Comparison of ENCODE assay signal across 16 cellular contexts in the genomic region with DNA sequence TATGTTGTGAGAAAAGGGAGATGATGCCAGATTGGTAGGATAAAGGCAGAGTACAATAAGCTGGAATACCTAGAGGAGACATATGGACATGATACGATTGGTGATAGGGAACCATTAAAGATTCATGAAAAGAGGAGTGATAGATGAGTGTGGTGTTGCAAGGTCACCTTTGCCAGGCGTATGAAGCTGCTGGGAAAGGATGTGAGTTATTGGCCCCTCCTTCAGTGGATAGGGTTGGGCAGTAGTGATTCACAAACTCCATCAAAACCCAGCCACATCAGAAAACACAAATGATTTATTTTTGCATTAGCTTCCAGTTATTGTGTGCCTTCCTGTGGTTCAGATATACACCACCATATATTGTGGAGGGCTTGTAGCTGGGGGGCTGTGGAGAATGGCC. TPM values are rescaled to one million over a fixed set of nuclear protein-coding genes. Genes with fewer than 3 reads are reported as not detected.
DNase-seq lines count a peak whose midpoint lies in the region; ATAC-seq, FAIRE-seq and TF ChIP-seq lines count a peak whose summit lies in the region.
"Had no signal": no experiment of that assay in that cellular context is flagged by ENCODE, and none has a peak within 500 bp of the region (broad histone marks: within the 10 kb centered on the region; RNA-seq: fewer than 3 reads in every experiment).

No MANE protein-coding gene starts in this region.

- TF ChIP-seq CTCF in A549 (IDR thresholded peaks at IDR 0.05) (no peak), bronchial epithelial cell (IDR thresholded peaks at IDR 0.05; ENCODE audit: insufficient read depth, low read length, severe bottlenecking) (no peak)

- peak; percentile 72 to 78; a peak in 5 of 6 replicates for ATAC-seq in A549

- no peaks in the 10 kb centered on the region for H3K9me3 Mint-ChIP-seq in T-helper 2 cell treated with Interferon-gamma antibody and Interleukin-4, amounts not matched to agents 5 μg/mL and 100 μg/mL, for 36 hours
- H3K9me3 Mint-ChIP-seq: IgD-negative memory B cell had no signal

- FAIRE-seq in A549 (lab: Jason Lieb, UNC) (no peak), H54 (lab: Jason Lieb, UNC) (peak; percentile 66), bronchial epithelial cell (lab: Jason Lieb, UNC) (no peak)
- FAIRE-seq: GM18507 had no signal

- peak overlapping the region; percentile 75 for H3K4me2 ChIP-seq in A549
- H3K4me2 ChIP-seq: BLaER1 had no signal

- H3K4me1 ChIP-seq in A549 (peaks cover 63% of the 10 kb centered on the region), SJCRH30 (no peaks in the 10 kb centered on the region)
- H3K4me1 ChIP-seq: BLaER1 had no signal

- no peak for TF ChIP-seq RAD21 in A549 (conservative IDR thresholded peaks at IDR 0.05 in 1 of 2, IDR thresholded peaks at IDR 0.05 in 1 of 2)

- CTCF ChIA-PET in A549 (lab: Yijun Ruan, JAX): interaction anchor here (0.6 to 1.2 kb wide), 2 partner anchors 11 to 26 kb away, joined by 3 to 4 read pairs; no protein-coding TSS in a partner anchor

- peaks cover 2% of the 10 kb centered on the region for H3K4me1 Mint-ChIP-seq in T-helper 2 cell treated with Interferon-gamma antibody and Interleukin-4, amounts not matched to agents 5 μg/mL and 100 μg/mL, for 36 hours (ENCODE audit: low read depth)

- POLR2A ChIA-PET in A549 (lab: Yijun Ruan, JAX): no interaction called here

- H3K27ac ChIP-seq in A549 (peak overlapping the region; percentile 82 to 92), SJCRH30 (no peak overlapping the region)
- H3K27ac ChIP-seq: BLaER1 had no signal

- TF ChIP-seq POLR2A in A549 (IDR thresholded peaks at IDR 0.05; ENCODE audit: low read length) (no peak), H54 (IDR thresholded peaks at IDR 0.05; ENCODE audit: low read depth, low read length) (no peak)

- no peak overlapping the region for H3K4me3 Mint-ChIP-seq in T-helper 2 cell treated with Interferon-gamma antibody and Interleukin-4, amounts not matched to agents 5 μg/mL and 100 μg/mL, for 36 hours
- H3K4me3 Mint-ChIP-seq: IgD-negative memory B cell had no signal

- no peaks in the 10 kb centered on the region for H3K27me3 Mint-ChIP-seq in T-helper 2 cell treated with Interferon-gamma antibody and Interleukin-4, amounts not matched to agents 5 μg/mL and 100 μg/mL, for 36 hours (ENCODE audit: low read depth)

- H3K36me3 Mint-ChIP-seq in T-helper 2 cell treated with Interferon-gamma antibody and Interleukin-4, amounts not matched to agents 5 μg/mL and 100 μg/mL, for 36 hours (ENCODE audit: low read depth): peaks cover 2% of the 10 kb centered on the region

- 44% methylated on average over 2 of the region's 2 CpGs for WGBS in A549 (ENCODE audit: missing lambda C conversion rate)

- H3K27me3 ChIP-seq in bronchial epithelial cell (ENCODE audit: control insufficient read depth, insufficient read depth, low read length): no peaks in the 10 kb centered on the region
- H3K27me3 ChIP-seq in SJCRH30: no peaks in the 10 kb centered on the region

- DNase-seq in A549 (ENCODE audit: low read depth in 1 of 2, low spot score in 1 of 2): peak in 1 of 2 experiments; percentile 30
- peak; percentile 7 for DNase-seq in H54 (ENCODE audit: insufficient read length, low spot score)
- DNase-seq in bronchial epithelial cell (ENCODE audit: low read depth): peak; percentile 48
- DNase-seq in iris pigment epithelial cell (ENCODE audit: low read depth): peak; percentile 24
- no peak for DNase-seq in activated CD8-positive, alpha-beta memory T cell treated with anti-CD3 and anti-CD28 coated beads, Interleukin-2, amount 50 U/mL, for 48 hours
- no peak for DNase-seq in T-helper 2 cell treated with Interferon-gamma antibody and Interleukin-4, amounts not matched to agents 5 μg/mL and 100 μg/mL, for 36 hours (ENCODE audit: low spot score)
- DNase-seq in SJCRH30: no peak
- DNase-seq in NCI-H1694 treated with DMSO at 0.1 percent for 48 hours (lab: John Stamatoyannopoulos, UW): no peak
- DNase-seq: EL, HCEC 1CT, NCI-H1436, NCI-H2081, NCI-H524 had no signal

- 0 out of 3 replicates have a peak overlapping the region, but pooled peaks have one; percentile 20 for H3K4me3 ChIP-seq in A549
- H3K4me3 ChIP-seq in bronchial epithelial cell (ENCODE audit: low read depth, low read length): no peak overlapping the region
- H3K4me3 ChIP-seq in SJCRH30: no peak overlapping the region
- H3K4me3 ChIP-seq: BLaER1 had no signal

- no peaks in the 10 kb centered on the region for H3K36me3 ChIP-seq in bronchial epithelial cell (ENCODE audit: control insufficient read depth, insufficient read depth, low read length)
- no peaks in the 10 kb centered on the region for H3K36me3 ChIP-seq in SJCRH30
- H3K36me3 ChIP-seq: BLaER1 had no signal

- H3K27ac Mint-ChIP-seq in T-helper 2 cell treated with Interferon-gamma antibody and Interleukin-4, amounts not matched to agents 5 μg/mL and 100 μg/mL, for 36 hours: no peak overlapping the region
- H3K27ac Mint-ChIP-seq: IgD-negative memory B cell had no signal

- H3K9me3 ChIP-seq in A549 (no peaks in the 10 kb centered on the region), SJCRH30 (replicated peaks) (no peaks in the 10 kb centered on the region)
- H3K9me3 ChIP-seq: BLaER1 had no signal

- no peak for TF ChIP-seq EP300 in A549 (IDR thresholded peaks at IDR 0.05)

TF ChIP-seq in A549, 52 proteins besides CTCF, POLR2A, EP300 and RAD21 (continues in another document):
- TF ChIP-seq, protein P1, sequence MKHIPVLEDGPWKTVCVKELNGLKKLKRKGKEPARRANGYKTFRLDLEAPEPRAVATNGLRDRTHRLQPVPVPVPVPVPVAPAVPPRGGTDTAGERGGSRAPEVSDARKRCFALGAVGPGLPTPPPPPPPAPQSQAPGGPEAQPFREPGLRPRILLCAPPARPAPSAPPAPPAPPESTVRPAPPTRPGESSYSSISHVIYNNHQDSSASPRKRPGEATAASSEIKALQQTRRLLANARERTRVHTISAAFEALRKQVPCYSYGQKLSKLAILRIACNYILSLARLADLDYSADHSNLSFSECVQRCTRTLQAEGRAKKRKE (CRISPR knock-in tag; IDR thresholded peaks at IDR 0.05; ENCODE audit: low read depth): no peak
- TF ChIP-seq SREBF2 (IDR thresholded peaks at IDR 0.05) (no peak), FOXS1 (CRISPR knock-in tag; IDR thresholded peaks at IDR 0.05) (no peak), HDAC2 (IDR thresholded peaks at IDR 0.05) (no peak), EHMT2 (IDR thresholded peaks at IDR 0.05; ENCODE audit: low read depth) (no peak), EHF (CRISPR knock-in tag; IDR thresholded peaks at IDR 0.05) (no peak), HOXB5 (CRISPR knock-in tag; IDR thresholded peaks at IDR 0.05) (no peak), CHD4 (IDR thresholded peaks at IDR 0.05; ENCODE audit: borderline replicate concordance) (no peak)
- TF ChIP-seq, protein P2, sequence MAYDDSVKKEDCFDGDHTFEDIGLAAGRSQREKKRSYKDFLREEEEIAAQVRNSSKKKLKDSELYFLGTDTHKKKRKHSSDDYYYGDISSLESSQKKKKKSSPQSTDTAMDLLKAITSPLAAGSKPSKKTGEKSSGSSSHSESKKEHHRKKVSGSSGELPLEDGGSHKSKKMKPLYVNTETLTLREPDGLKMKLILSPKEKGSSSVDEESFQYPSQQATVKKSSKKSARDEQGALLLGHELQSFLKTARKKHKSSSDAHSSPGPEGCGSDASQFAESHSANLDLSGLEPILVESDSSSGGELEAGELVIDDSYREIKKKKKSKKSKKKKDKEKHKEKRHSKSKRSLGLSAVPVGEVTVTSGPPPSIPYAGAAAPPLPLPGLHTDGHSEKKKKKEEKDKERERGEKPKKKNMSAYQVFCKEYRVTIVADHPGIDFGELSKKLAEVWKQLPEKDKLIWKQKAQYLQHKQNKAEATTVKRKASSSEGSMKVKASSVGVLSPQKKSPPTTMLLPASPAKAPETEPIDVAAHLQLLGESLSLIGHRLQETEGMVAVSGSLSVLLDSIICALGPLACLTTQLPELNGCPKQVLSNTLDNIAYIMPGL (CRISPR knock-in tag; IDR thresholded peaks at IDR 0.05; ENCODE audit: borderline replicate concordance): no peak
- TF ChIP-seq, protein P3, sequence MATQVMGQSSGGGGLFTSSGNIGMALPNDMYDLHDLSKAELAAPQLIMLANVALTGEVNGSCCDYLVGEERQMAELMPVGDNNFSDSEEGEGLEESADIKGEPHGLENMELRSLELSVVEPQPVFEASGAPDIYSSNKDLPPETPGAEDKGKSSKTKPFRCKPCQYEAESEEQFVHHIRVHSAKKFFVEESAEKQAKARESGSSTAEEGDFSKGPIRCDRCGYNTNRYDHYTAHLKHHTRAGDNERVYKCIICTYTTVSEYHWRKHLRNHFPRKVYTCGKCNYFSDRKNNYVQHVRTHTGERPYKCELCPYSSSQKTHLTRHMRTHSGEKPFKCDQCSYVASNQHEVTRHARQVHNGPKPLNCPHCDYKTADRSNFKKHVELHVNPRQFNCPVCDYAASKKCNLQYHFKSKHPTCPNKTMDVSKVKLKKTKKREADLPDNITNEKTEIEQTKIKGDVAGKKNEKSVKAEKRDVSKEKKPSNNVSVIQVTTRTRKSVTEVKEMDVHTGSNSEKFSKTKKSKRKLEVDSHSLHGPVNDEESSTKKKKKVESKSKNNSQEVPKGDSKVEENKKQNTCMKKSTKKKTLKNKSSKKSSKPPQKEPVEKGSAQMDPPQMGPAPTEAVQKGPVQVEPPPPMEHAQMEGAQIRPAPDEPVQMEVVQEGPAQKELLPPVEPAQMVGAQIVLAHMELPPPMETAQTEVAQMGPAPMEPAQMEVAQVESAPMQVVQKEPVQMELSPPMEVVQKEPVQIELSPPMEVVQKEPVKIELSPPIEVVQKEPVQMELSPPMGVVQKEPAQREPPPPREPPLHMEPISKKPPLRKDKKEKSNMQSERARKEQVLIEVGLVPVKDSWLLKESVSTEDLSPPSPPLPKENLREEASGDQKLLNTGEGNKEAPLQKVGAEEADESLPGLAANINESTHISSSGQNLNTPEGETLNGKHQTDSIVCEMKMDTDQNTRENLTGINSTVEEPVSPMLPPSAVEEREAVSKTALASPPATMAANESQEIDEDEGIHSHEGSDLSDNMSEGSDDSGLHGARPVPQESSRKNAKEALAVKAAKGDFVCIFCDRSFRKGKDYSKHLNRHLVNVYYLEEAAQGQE (IDR thresholded peaks at IDR 0.05): no peak
- TF ChIP-seq, protein P4, sequence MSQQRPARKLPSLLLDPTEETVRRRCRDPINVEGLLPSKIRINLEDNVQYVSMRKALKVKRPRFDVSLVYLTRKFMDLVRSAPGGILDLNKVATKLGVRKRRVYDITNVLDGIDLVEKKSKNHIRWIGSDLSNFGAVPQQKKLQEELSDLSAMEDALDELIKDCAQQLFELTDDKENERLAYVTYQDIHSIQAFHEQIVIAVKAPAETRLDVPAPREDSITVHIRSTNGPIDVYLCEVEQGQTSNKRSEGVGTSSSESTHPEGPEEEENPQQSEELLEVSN (IDR thresholded peaks at IDR 0.05; ENCODE audit: borderline replicate concordance, low read depth): no peak

RNA-seq across cellular contexts. Expression of a gene that starts 34.3 kb away (rescaled TPM):
- polyA plus RNA-seq in A549 (2011; rRNA removed) (32.0 and 36.3 TPM in 2 replicates), A549 (2017; fragmentation: RNase III; extraction: RNeasy Plus Mini Kit Qiagen cat#74134 plus additional on column Dnase treatment) (35.3 to 43.7 TPM (median 38.9 TPM) in 3 replicates)
- polyA plus RNA-seq in A549 (2012; cell fraction: cytosol; rRNA removed): 14.8 and 21.4 TPM in 2 replicates
- 20.1 and 24.0 TPM in 2 replicates for polyA plus RNA-seq in A549 (2012; cell fraction: nucleus; rRNA removed)
- polyA minus RNA-seq in A549 (2011; rRNA and poly(A)+ RNA removed): 44.0 and 45.7 TPM in 2 replicates
- total RNA-seq in bronchial epithelial cell: 16.4 and 20.3 TPM in 2 replicates
- 22.8 and 27.4 TPM in 2 replicates for total RNA-seq in SJCRH30 (2014; rRNA removed; shearing (Covaris generic))

Comparison
In these comparisons a context has a peak if more than half of its experiments do, and no peak if none do; other contexts are left out.
1. DNase-seq: peak in H54 (single experiment), bronchial epithelial cell (single experiment) and iris pigment epithelial cell (single experiment); none in activated CD8-positive, alpha-beta memory T cell treated with anti-CD3 and anti-CD28 coated beads, Interleukin-2, amount 50 U/mL, for 48 hours (single experiment), T-helper 2 cell treated with Interferon-gamma antibody and Interleukin-4, amounts not matched to agents 5 μg/mL and 100 μg/mL, for 36 hours (single experiment), SJCRH30 (0 of 2) and NCI-H1694 treated with DMSO at 0.1 percent for 48 hours (single experiment).